10 cellular contexts compared by ENCODE assay signal in genomic region chr3:95705786-95706418, GRCh38.
DNase-seq lines count a peak whose midpoint lies in the region; ATAC-seq lines count a peak whose summit lies in the region.
"Had no signal": no experiment of that assay in that cellular context is flagged by ENCODE, and none has a peak within 500 bp of the region (broad histone marks: within the 10 kb centered on the region; RNA-seq: fewer than 3 reads in every experiment).

No MANE protein-coding gene starts in this region.

- H3K36me3 ChIP-seq in MG63: no peaks in the 10 kb centered on the region
- H3K36me3 ChIP-seq: neutrophil had no signal

- no peaks in the 10 kb centered on the region; the same call in 1 of the 2 replicates for H3K9me3 ChIP-seq in MG63
- H3K9me3 ChIP-seq: neutrophil had no signal

- DNase-seq in RPMI8226 (peak; percentile 34), lung microvascular endothelial cell (ENCODE audit: low read depth in 2 of 2) (peak; percentile 1 to 2), cerebellar cortex (ENCODE audit: low spot score) (no peak), MG63 (no peak), RKO (ENCODE audit: low spot score) (no peak), NCI-H2171 (lab: John Stamatoyannopoulos, UW) (no peak)
- DNase-seq: aorta had no signal

- peak; percentile 97 for ATAC-seq in GM18867 (IDR thresholded peaks at IDR 0.05; ENCODE audit: unreplicated experiment)
- peak; percentile 61 for ATAC-seq in HG02884 (IDR thresholded peaks at IDR 0.05; ENCODE audit: unreplicated experiment)

- no peaks in the 10 kb centered on the region for H3K27me3 ChIP-seq in MG63
- H3K27me3 ChIP-seq: neutrophil had no signal

- no peak overlapping the region for H3K4me3 ChIP-seq in MG63

Comparison
In these comparisons a context has a peak if more than half of its experiments do, and no peak if none do; other contexts are left out.
1. DNase-seq: peak in RPMI8226 (single experiment) and lung microvascular endothelial cell (2 of 2); none in cerebellar cortex (single experiment), MG63 (single experiment), RKO (single experiment) and NCI-H2171 (single experiment).